Comparison of ENCODE assay signal across 8 cellular contexts in genomic region chr2:170928036-170928823, GRCh38. TPM values are rescaled to one million over a fixed set of nuclear protein-coding genes. Genes with fewer than 3 reads are reported as not detected.
DNase-seq lines count a peak whose midpoint lies in the region; ATAC-seq, FAIRE-seq and TF ChIP-seq lines count a peak whose summit lies in the region.

No MANE protein-coding gene starts in this region.

- no peak overlapping the region for H2BK15ac ChIP-seq in mesendoderm (replicated peaks; ENCODE audit: low read depth)

- no peak overlapping the region for H2BK120ac ChIP-seq in mesendoderm (ENCODE audit: low read depth, low read length)

- H2BK5ac ChIP-seq in mesendoderm (ENCODE audit: low read length): peak overlapping the region; percentile 20

- H3K79me1 ChIP-seq in mesendoderm (ENCODE audit: low read length): peaks cover 2% of the 10 kb centered on the region

- ATAC-seq in HG02798 (IDR thresholded peaks at IDR 0.05; ENCODE audit: poor library complexity, unreplicated experiment) (no peak), GM18861 (IDR thresholded peaks at IDR 0.05; ENCODE audit: unreplicated experiment) (no peak)

- H3K79me2 ChIP-seq in mesendoderm (ENCODE audit: control insufficient read depth, insufficient read depth, low read length): peaks cover 35% of the 10 kb centered on the region

- FAIRE-seq in GM12891 (lab: Jason Lieb, UNC): peak; percentile 64
- peak; percentile 9 for FAIRE-seq in urothelium cell line (lab: Jason Lieb, UNC)

- H4K5ac ChIP-seq in mesendoderm (ENCODE audit: low read length): no peak overlapping the region

- H3K4me3 ChIP-seq in AG10803 (ENCODE audit: low read length) (peak overlapping the region; percentile 54), choroid plexus epithelial cell (ENCODE audit: low read depth, low read length) (peak overlapping the region; percentile 51), mesendoderm (ENCODE audit: low read length) (no peak overlapping the region)

- whole genome bisulfite sequencing in mesendoderm (ENCODE audit: extremely low coverage, insufficient coverage, low lambda C conversion rate): no CpG with 5 or more reads among the region's 17 CpGs

- H3K18ac ChIP-seq in mesendoderm (ENCODE audit: low read length): no peak overlapping the region

- H4K8ac ChIP-seq in mesendoderm (ENCODE audit: low read depth, low read length): no peak overlapping the region

- H3K9ac ChIP-seq in mesendoderm (ENCODE audit: low read length): peak overlapping the region; percentile 70

- peak overlapping the region; percentile 85 for H3K56ac ChIP-seq in mesendoderm (ENCODE audit: low read length)

- H3K4me2 ChIP-seq in mesendoderm (ENCODE audit: low read length): peak overlapping the region; percentile 33

- DNase-seq in AG10803 (ENCODE audit: low read depth): no peak
- no peak for DNase-seq in GM12891 (ENCODE audit: insufficient read length, low spot score)
- peak; percentile 58 for DNase-seq in OCI-M1 (lab: John Stamatoyannopoulos, UW)
- no peak for DNase-seq in choroid plexus epithelial cell (ENCODE audit: low read depth)
- DNase-seq in mesendoderm: peak; percentile 66
- DNase-seq in urothelium cell line (ENCODE audit: low spot score): peak; percentile 36

- no peak for TF ChIP-seq CTCF in AG10803 (conservative IDR thresholded peaks at IDR 0.05; ENCODE audit: low read length)
- no peak for TF ChIP-seq CTCF in choroid plexus epithelial cell (conservative IDR thresholded peaks at IDR 0.05; ENCODE audit: low read depth, low read length)

- H3K4me1 ChIP-seq in mesendoderm (ENCODE audit: control insufficient read depth, low read depth, low read length): peaks cover 3% of the 10 kb centered on the region

- no peaks in the 10 kb centered on the region for H3K36me3 ChIP-seq in mesendoderm (ENCODE audit: control insufficient read depth, insufficient read depth, low read length)

- H3K27ac ChIP-seq in mesendoderm (ENCODE audit: low read depth, low read length): peak overlapping the region; percentile 26

- TF ChIP-seq POLR2A in GM12891 (IDR thresholded peaks at IDR 0.05; ENCODE audit: low read depth, low read length): no peak

- H2AK5ac ChIP-seq in mesendoderm (ENCODE audit: low read length): no peak overlapping the region

- no peaks in the 10 kb centered on the region for H3K27me3 ChIP-seq in mesendoderm (ENCODE audit: insufficient read depth, low read length, poor library complexity)

- no peak overlapping the region for H3K23ac ChIP-seq in mesendoderm (ENCODE audit: low read length)

- no peak overlapping the region for H3K4ac ChIP-seq in mesendoderm (ENCODE audit: low read depth, low read length)

TF ChIP-seq in GM12891, 5 proteins besides CTCF, POLR2A, EP300 and RAD21:
- TF ChIP-seq SPI1 (IDR thresholded peaks at IDR 0.05; ENCODE audit: low read depth, low read length): peak; percentile 53
- no peak for TF ChIP-seq PAX5 (IDR thresholded peaks at IDR 0.05; ENCODE audit: insufficient read depth, low read length, severe bottlenecking)
TF ChIP-seq in GM12891: peak in this region for 1.

RNA-seq across cellular contexts. Expression of gene GORASP2, which starts 0.8 kb away (rescaled TPM):
- 63.8 TPM for polyA plus RNA-seq in GM12891 (2012; ENCODE audit: low read depth, missing spikeins)
- 117 TPM for polyA plus RNA-seq in mesendoderm (2013, experiment 1 of 2)
- 121 TPM for polyA plus RNA-seq in mesendoderm (2013, experiment 2 of 2)

Comparison
In these comparisons a context has a peak if more than half of its experiments do, and no peak if none do; other contexts are left out.
1. DNase-seq: peak in OCI-M1 (single experiment), mesendoderm (single experiment) and urothelium cell line (single experiment); none in AG10803 (single experiment), GM12891 (single experiment) and choroid plexus epithelial cell (single experiment).